In genomic region chr2:234444888-234445287, GRCh38 we compare ENCODE assay signal across 8 cellular contexts. TPM values are rescaled to one million over a fixed set of nuclear protein-coding genes. Genes with fewer than 3 reads are reported as not detected.
DNase-seq lines count a peak whose midpoint lies in the region; ATAC-seq, FAIRE-seq and TF ChIP-seq lines count a peak whose summit lies in the region.

No MANE protein-coding gene starts in this region.

- no peak for DNase-seq in GM12891 (ENCODE audit: insufficient read length, low spot score)
- peak; percentile 5 for DNase-seq in T1000 (lab: John Stamatoyannopoulos, UW)
- peak; percentile 80 for DNase-seq in dedifferentiated amniotic fluid mesenchymal stem cell (ENCODE audit: extremely low spot score)
- no peak for DNase-seq in COR-L47 (lab: John Stamatoyannopoulos, UW)
- DNase-seq in GM10248 (ENCODE audit: extremely low spot score), result no peak

- H3K27ac ChIP-seq in rectal smooth muscle tissue (ENCODE audit: low read depth, low read length), result peak overlapping the region; percentile 31

- ATAC-seq in GM21786 (IDR thresholded peaks at IDR 0.05; ENCODE audit: unreplicated experiment) (no peak), GM21529 (IDR thresholded peaks at IDR 0.05; ENCODE audit: unreplicated experiment) (no peak)

- no peak overlapping the region for H3K4me3 ChIP-seq in rectal smooth muscle tissue (ENCODE audit: low read length)

- no peak overlapping the region for H3K9ac ChIP-seq in rectal smooth muscle tissue (ENCODE audit: low read length)

- no peaks in the 10 kb centered on the region for H3K36me3 ChIP-seq in rectal smooth muscle tissue (ENCODE audit: control insufficient read depth, insufficient read depth, low read length)

- no peaks in the 10 kb centered on the region for H3K27me3 ChIP-seq in rectal smooth muscle tissue (ENCODE audit: control insufficient read depth, insufficient read depth, low read length)

- POLR2A ChIA-PET in GM10248 (lab: Yijun Ruan, JAX), result no interaction called here

- no peak for TF ChIP-seq CTCF in GM10248 (IDR thresholded peaks at IDR 0.05; ENCODE audit: control extremely low read depth, extremely low read depth, low read depth, missing control alignments)

- FAIRE-seq in GM12891 (lab: Jason Lieb, UNC), result peak; percentile 51

- H3K4me1 ChIP-seq in rectal smooth muscle tissue (ENCODE audit: control insufficient read depth, insufficient read depth, low read length), result no peaks in the 10 kb centered on the region

- TF ChIP-seq POLR2A in GM12891 (IDR thresholded peaks at IDR 0.05; ENCODE audit: low read depth, low read length), result no peak

- CTCF ChIA-PET in GM10248 (lab: Yijun Ruan, JAX), result no interaction called here

TF ChIP-seq in GM12891, 5 proteins besides CTCF, POLR2A, EP300 and RAD21:
- TF ChIP-seq TAF1 (IDR thresholded peaks at IDR 0.05; ENCODE audit: low read depth, low read length), result no peak
- no peak for TF ChIP-seq POLR2AphosphoS5 (IDR thresholded peaks at IDR 0.05; ENCODE audit: low read depth, low read length)
- TF ChIP-seq PAX5 (IDR thresholded peaks at IDR 0.05; ENCODE audit: insufficient read depth, low read length, severe bottlenecking), result no peak
- TF ChIP-seq SPI1 (IDR thresholded peaks at IDR 0.05; ENCODE audit: low read depth, low read length), result no peak
- TF ChIP-seq POU2F2 (IDR thresholded peaks at IDR 0.05; ENCODE audit: low read depth, low read length), result no peak
TF ChIP-seq in GM12891: peak in this region for 0.

RNA-seq across cellular contexts. Expression of gene ARL4C, which starts 52.0 kb away (rescaled TPM):
- 5.1 TPM for polyA plus RNA-seq in GM12891 (2012; ENCODE audit: low read depth, missing spikeins)

Comparison
In these comparisons a context has a peak if more than half of its experiments do, and no peak if none do; other contexts are left out.
1. DNase-seq: peak in T1000 (single experiment) and dedifferentiated amniotic fluid mesenchymal stem cell (single experiment); none in GM12891 (single experiment), COR-L47 (single experiment) and GM10248 (single experiment).